9 cellular contexts compared by ENCODE assay signal in genomic region chr14:51990488-51990887, GRCh38. TPM values are rescaled to one million over a fixed set of nuclear protein-coding genes. Genes with fewer than 3 reads are reported as not detected.
DNase-seq lines count a peak whose midpoint lies in the region; ATAC-seq and TF ChIP-seq lines count a peak whose summit lies in the region.
"Had no signal": no experiment of that assay in that cellular context is flagged by ENCODE, and none has a peak within 500 bp of the region (broad histone marks: within the 10 kb centered on the region; RNA-seq: fewer than 3 reads in every experiment).

No MANE protein-coding gene starts in this region.

- TF ChIP-seq EP300 in sigmoid colon (IDR thresholded peaks at IDR 0.05): no peak

- 54 to 74% methylated on average over 3 of the region's 3 CpGs for WGBS in sigmoid colon, 2 donors

- no peaks in the 10 kb centered on the region for H3K27me3 ChIP-seq in sigmoid colon

- DNase-seq in GM12865 (ENCODE audit: low read depth) (no peak), SK-N-MC (ENCODE audit: low read depth, low spot score) (no peak), fibroblast of mammary gland (ENCODE audit: low read depth) (no peak), sigmoid colon (no peak), posterior cingulate gyrus (no peak), DMS114 treated with DMSO at 0.1 percent for 48 hours (lab: John Stamatoyannopoulos, UW; ENCODE audit: unreplicated experiment) (no peak)
- DNase-seq: NCI-H1694 had no signal

- H3K36me3 ChIP-seq in SK-N-MC (ENCODE audit: insufficient read depth, low read length): peaks cover 46% of the 10 kb centered on the region
- peaks cover 0 to 46% (median 16%) of the 10 kb centered on the region in 4 donors for H3K36me3 ChIP-seq in sigmoid colon

- no peak for TF ChIP-seq POLR2A in sigmoid colon (IDR thresholded peaks at IDR 0.05)

- ATAC-seq in GM18873 (IDR thresholded peaks at IDR 0.05; ENCODE audit: low FRiP score, unreplicated experiment) (no peak), HG02870 (IDR thresholded peaks at IDR 0.05; ENCODE audit: unreplicated experiment) (no peak)

- peak overlapping the region; percentile 96 for H3K4me3 ChIP-seq in GM12865 (ENCODE audit: low read depth, low read length)
- peak overlapping the region; percentile 88 for H3K4me3 ChIP-seq in SK-N-MC
- peak overlapping the region; percentile 84 for H3K4me3 ChIP-seq in fibroblast of mammary gland (ENCODE audit: control insufficient read depth, low read depth, low read length)
- peak overlapping the region; percentile 90 to 98 (median 94) for H3K4me3 ChIP-seq in sigmoid colon

- peaks cover 0 to 39% (median 19%) of the 10 kb centered on the region in 4 donors for H3K4me1 ChIP-seq in sigmoid colon

- H3K9me3 ChIP-seq in SK-N-MC (ENCODE audit: low read depth, low read length) (no peaks in the 10 kb centered on the region), sigmoid colon (no peaks in the 10 kb centered on the region)

- TF ChIP-seq CTCF in GM12865 (IDR thresholded peaks at IDR 0.05; ENCODE audit: insufficient read depth, low read depth, low read length, missing control alignments) (no peak), fibroblast of mammary gland (conservative IDR thresholded peaks at IDR 0.05; ENCODE audit: control insufficient read depth, insufficient read depth, low read depth, low read length) (no peak), sigmoid colon (IDR thresholded peaks at IDR 0.05) (no peak)

- H3K27ac ChIP-seq in SK-N-MC (no peak overlapping the region), sigmoid colon (peak overlapping the region in 3 of 4 donors; percentile 92 to 94 (median 93))

- peak overlapping the region; percentile 94 for H3K9ac ChIP-seq in SK-N-MC (ENCODE audit: insufficient read length)

- intact Hi-C loops in sigmoid colon (cut with DNase I) (no loop called here), posterior cingulate gyrus (cut with DNase I) (no loop called here)

RNA-seq across cellular contexts. Expression of gene RTRAF, which starts 1.1 kb away (rescaled TPM):
- 10 to 100 TPM; 33.5 to 76.0 (median 53.7) TPM for total RNA-seq in sigmoid colon
- polyA plus RNA-seq in sigmoid colon: 100 to 1,000 TPM; 108 to 152 (median 141) TPM
